30 cellular contexts compared by ENCODE assay signal in the genomic region with DNA sequence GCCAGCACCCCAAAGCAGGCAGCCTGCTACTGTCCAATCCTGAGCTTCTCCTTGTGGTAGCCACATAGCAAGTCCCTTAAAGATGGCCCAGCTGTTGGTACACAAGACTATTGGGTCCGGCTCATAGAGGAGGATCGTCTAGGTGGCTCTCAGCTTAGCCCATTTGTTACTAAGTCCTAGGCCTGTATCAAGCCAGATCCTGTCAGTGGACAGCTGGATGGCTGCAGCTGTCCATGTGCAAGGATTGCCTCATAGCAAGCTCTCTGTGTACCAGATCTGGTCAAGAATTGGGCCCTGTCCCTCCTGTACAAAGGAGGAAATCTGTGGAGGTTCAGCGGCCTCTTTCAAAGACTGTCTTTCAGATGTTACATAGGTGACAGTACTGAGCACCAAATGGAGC.
"Had no signal": no experiment of that assay in that cellular context is flagged by ENCODE, and none has a peak within 500 bp of the region (broad histone marks: within the 10 kb centered on the region; RNA-seq: fewer than 3 reads in every experiment).

No MANE protein-coding gene starts in this region.

- H3K36me3 ChIP-seq: neutrophil, ovary, right lobe of liver, sigmoid colon, spleen, suprapubic skin, tibial artery, transverse colon, vagina had no signal

- DNase-seq: naive B cell; naive thymus-derived CD8-positive, alpha-beta T cell; nephron progenitor cell; occipital lobe; ovary; posterior cingulate gyrus; psoas muscle; right cardiac atrium; right lobe of liver; sigmoid colon; spleen; stimulated activated CD4-positive, alpha-beta T cell treated with anti-CD3 and anti-CD28 coated beads, Interleukin-12 subunit alpha, Interleukin-12 subunit beta, amount 100 ng/mL, for 4 hours; stimulated activated CD4-positive, alpha-beta T cell treated with anti-CD3 and anti-CD28 coated beads, Interleukin-1b, Interleukin-23, amount 100 ng/mL, for 48 hours; stimulated activated CD4-positive, alpha-beta T cell treated with anti-CD3 and anti-CD28 coated beads, Interleukin-4, amount 100 ng/mL, for 1 hour; stimulated activated CD4-positive, alpha-beta T cell treated with anti-CD3 and anti-CD28 coated beads, Interleukin-4, amount 100 ng/mL, for 4 hours; stimulated activated CD8-positive, alpha-beta memory T cell treated with anti-CD3 and anti-CD28 coated beads, Interleukin-4, amount 100 ng/mL, for 48 hours; stimulated activated naive CD4-positive, alpha-beta T cell; stimulated activated naive CD8-positive, alpha-beta T cell treated with anti-CD3 and anti-CD28 coated beads, Interleukin-15, amount 100 ng/mL, for 72 hours; stimulated activated naive CD8-positive, alpha-beta T cell treated with anti-CD3 and anti-CD28 coated beads, Interleukin-15, Interleukin-2, amounts not matched to agents 100 U/mL and 50 U/mL, for 24 hours; substantia nigra; testis; tibial artery; transverse colon had no signal

- ATAC-seq: naive thymus-derived CD8-positive, alpha-beta T cell; natural killer cell treated with Interleukin-12 subunit alpha and Interleukin-12 subunit beta and Interleukin-15 and Interleukin-18, amount 100 ng/mL, for 72 hours; psoas muscle; right cardiac atrium; stimulated activated naive CD8-positive, alpha-beta T cell treated with anti-CD3 and anti-CD28 coated beads, Interleukin-15, Interleukin-2, amounts not matched to agents 100 U/mL and 50 U/mL, for 24 hours had no signal

- H3K27me3 ChIP-seq: neutrophil, ovary, right lobe of liver, sigmoid colon, spleen, suprapubic skin, testis, tibial artery, transverse colon, vagina had no signal

- H3K4me1 ChIP-seq: parathyroid adenoma, psoas muscle, right lobe of liver, spleen, suprapubic skin, testis, tibial artery, transverse colon, vagina had no signal

- H3K9me3 ChIP-seq: neutrophil, ovary, psoas muscle, right lobe of liver, sigmoid colon, spleen, suprapubic skin, testis, tibial artery, transverse colon, vagina had no signal

- H3K27ac ChIP-seq: neutrophil, ovary, parathyroid adenoma, psoas muscle, right lobe of liver, sigmoid colon, skin epidermis, spleen, suprapubic skin, testis, tibial artery, transverse colon, vagina had no signal

- H3K4me3 ChIP-seq: ovary, psoas muscle, right lobe of liver, sigmoid colon, skin epidermis, smooth muscle cell, spleen, suprapubic skin, testis, tibial artery, transverse colon, vagina had no signal
